Comparison of ENCODE assay signal across 8 cellular contexts in genomic region chr3:44584646-44585501, GRCh38. TPM values are rescaled to one million over a fixed set of nuclear protein-coding genes. Genes with fewer than 3 reads are reported as not detected.
DNase-seq lines count a peak whose midpoint lies in the region; ATAC-seq and TF ChIP-seq lines count a peak whose summit lies in the region.

ZNF660 (plus strand) TSS chr3:44584964; CDS start chr3:44594194, 9,230 bp downstream.

- H3K4me3 ChIP-seq in body of pancreas: peak within 1 kb of the TSS; percentile 18 to 68

- H3K4me3 Mint-ChIP-seq in HFFc6 (peak within 1 kb of the TSS; percentile 36), progenitor cell of endocrine pancreas (ENCODE audit: low read depth) (peak within 1 kb of the TSS; percentile 89)

- peaks cover 16% of the 10 kb centered on the region for H3K4me1 ChIP-seq in body of pancreas

- H3K9me3 Mint-ChIP-seq in HFFc6 (peaks cover 19% of the 10 kb centered on the region), progenitor cell of endocrine pancreas (ENCODE audit: low read depth) (peaks cover 21% of the 10 kb centered on the region)

- DNase-seq in EL (peak; percentile 72), HFFc6 (peak; percentile 0), NCI-H2227 treated with DMSO at 0.1 percent for 48 hours (lab: John Stamatoyannopoulos, UW) (peak; percentile 77), body of pancreas (peak; percentile 25 to 60 (median 55)), iPS DF 4.7 (ENCODE audit: extremely low read depth, low spot score) (peak; percentile 72), progenitor cell of endocrine pancreas (ENCODE audit: low spot score, unreplicated experiment) (peak; percentile 68), T-helper 9 cell (no peak)

- ATAC-seq in body of pancreas (peak; percentile 88), HG03097 (IDR thresholded peaks at IDR 0.05; ENCODE audit: low FRiP score, unreplicated experiment) (no peak)

- H3K36me3 Mint-ChIP-seq in HFFc6 (ENCODE audit: low read depth): no peaks in the 10 kb centered on the region; the same call in 1 of the 2 replicates
- peaks cover 44% of the 10 kb centered on the region for H3K36me3 Mint-ChIP-seq in progenitor cell of endocrine pancreas (ENCODE audit: insufficient read depth)

- peaks cover 5% of the 10 kb centered on the region; the same call in 1 of the 2 replicates for H3K4me1 Mint-ChIP-seq in HFFc6 (ENCODE audit: low read depth)
- peaks cover 17% of the 10 kb centered on the region for H3K4me1 Mint-ChIP-seq in progenitor cell of endocrine pancreas (ENCODE audit: low read depth)

- H3K36me3 ChIP-seq in body of pancreas (replicated peaks in 1 of 2; ENCODE audit: insufficient read depth in 1 of 2, low read depth in 2 of 2): no peaks in the 10 kb centered on the region

- intact Hi-C loops in body of pancreas (cut with DNase I): no loop called here

- TF ChIP-seq POLR2A in body of pancreas (IDR thresholded peaks at IDR 0.05): peak in 2 of 3 donors; percentile 51 to 55

- H3K27ac Mint-ChIP-seq in HFFc6 (no peak within 1 kb of the TSS), progenitor cell of endocrine pancreas (peak within 1 kb of the TSS; percentile 99)

- peak within 1 kb of the TSS in 3 of 4 donors; percentile 29 to 52 (median 32) for H3K27ac ChIP-seq in body of pancreas

- WGBS in body of pancreas, 2 donors: 1 to 5% methylated on average over 8 to 41 of the region's 41 CpGs

- no peaks in the 10 kb centered on the region for H3K27me3 ChIP-seq in body of pancreas

- H3K27me3 Mint-ChIP-seq in HFFc6 (ENCODE audit: insufficient read depth) (peaks cover 13% of the 10 kb centered on the region), progenitor cell of endocrine pancreas (no peaks in the 10 kb centered on the region)

- TF ChIP-seq CTCF in HFFc6 (IDR thresholded peaks at IDR 0.05): no peak
- TF ChIP-seq CTCF in body of pancreas (IDR thresholded peaks at IDR 0.05): no peak
- TF ChIP-seq CTCF in progenitor cell of endocrine pancreas (IDR thresholded peaks at IDR 0.05; ENCODE audit: unreplicated experiment): no peak

- H3K9me3 ChIP-seq in body of pancreas: no peaks in the 10 kb centered on the region

RNA-seq across cellular contexts. Expression of gene ZNF660, which starts in this region (rescaled TPM):
- under 1 TPM; 0.05 to 0.23 (median 0.14) TPM for total RNA-seq in HFFc6 (2021; fragmentation: NEBNext Ultra II Directional; extraction: Animal tissue kit (Norgen Biotek cat#: 25700))
- total RNA-seq in body of pancreas (1 to 10 TPM; 2.1 to 6.3 TPM), progenitor cell of endocrine pancreas (22.6 and 27.1 TPM in 2 replicates)

Comparison
In these comparisons a context has a peak if more than half of its experiments do, and no peak if none do; other contexts are left out.
1. Peak in DNase-seq in HFFc6; RNA of the gene not detected or under 1 TPM.